Comparison of ENCODE assay signal across 9 cellular contexts in the genomic region with DNA sequence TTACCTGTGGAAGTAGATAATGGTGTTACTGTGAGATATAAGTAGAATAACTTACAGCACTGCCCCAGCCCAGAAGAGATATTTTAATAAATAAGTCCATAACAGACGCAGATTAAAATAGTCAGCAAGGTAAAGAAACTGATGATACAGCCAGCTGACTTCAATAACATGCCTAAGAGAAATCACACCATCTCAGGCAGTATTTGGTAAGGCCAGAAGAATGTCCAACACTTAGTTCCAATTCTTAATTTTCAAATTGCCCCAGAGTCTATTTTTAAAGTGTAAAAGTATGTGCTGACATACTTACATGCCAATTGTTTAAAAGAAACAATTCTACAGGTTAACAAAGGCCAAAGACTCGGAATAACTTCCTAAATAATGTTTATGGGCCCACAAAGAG. TPM values are rescaled to one million over a fixed set of nuclear protein-coding genes. Genes with fewer than 3 reads are reported as not detected.
A peak's percentile ranks its signal among the peaks of the same experiment; 100 is the strongest.
DNase-seq lines count a peak whose midpoint lies in the region; ATAC-seq, FAIRE-seq and TF ChIP-seq lines count a peak whose summit lies in the region.
"Had no signal": no experiment of that assay in that cellular context is flagged by ENCODE, and none has a peak within 500 bp of the region (broad histone marks: within the 10 kb centered on the region; RNA-seq: fewer than 3 reads in every experiment).

No MANE protein-coding gene starts in this region.

- ATAC-seq in T-helper 17 cell (no peak), HG02571 (IDR thresholded peaks at IDR 0.05; ENCODE audit: unreplicated experiment) (no peak)

- DNase-seq in HAP-1 (ENCODE audit: low spot score in 2 of 2) (no peak), T-helper 17 cell (no peak), fibroblast of the aortic adventitia (ENCODE audit: low read depth) (peak; percentile 58), OCI-M2 (lab: John Stamatoyannopoulos, UW; ENCODE audit: unreplicated experiment) (no peak), NCI-H69 (lab: John Stamatoyannopoulos, UW) (no peak), D721Med (ENCODE audit: insufficient read length, low spot score) (no peak)
- DNase-seq: activated CD4-positive, alpha-beta T cell treated with anti-CD3 and anti-CD28 coated beads, Interleukin-2, amount 50 U/mL, for 48 hours had no signal

- peaks cover 28% of the 10 kb centered on the region for H3K4me1 ChIP-seq in HAP-1
- H3K4me1 ChIP-seq in skeletal muscle tissue (ENCODE audit: control insufficient read depth in 3 of 3, insufficient read depth in 3 of 3, low read length in 3 of 3): peaks cover 0 to 14% (median 4%) of the 10 kb centered on the region in 3 donors

- no peak for FAIRE-seq in D721Med (lab: Jason Lieb, UNC)

- peak overlapping the region; percentile 73 for H3K27ac ChIP-seq in skeletal muscle tissue (ENCODE audit: low read depth, low read length)

- H3K4me3 ChIP-seq in HAP-1 (peak overlapping the region; percentile 60), fibroblast of the aortic adventitia (ENCODE audit: low read depth, low read length) (peak overlapping the region; percentile 80), skeletal muscle tissue (ENCODE audit: low read length in 3 of 3) (peak overlapping the region in 2 of 3 donors; percentile 71 to 75)

- no peak for TF ChIP-seq CTCF in fibroblast of the aortic adventitia (IDR thresholded peaks at IDR 0.05; ENCODE audit: insufficient read depth, low read length)
- TF ChIP-seq CTCF in D721Med (IDR thresholded peaks at IDR 0.05; ENCODE audit: insufficient read depth, missing control alignments): no peak

- H3K9ac ChIP-seq in skeletal muscle tissue (ENCODE audit: low read depth in 1 of 3, low read length in 3 of 3): peak overlapping the region in 2 of 3 donors; percentile 2 to 14

- H3K36me3 Mint-ChIP-seq in T-helper 17 cell (ENCODE audit: low read depth): peaks cover 10% of the 10 kb centered on the region

- H3K4me3 Mint-ChIP-seq in T-helper 17 cell: peak overlapping the region; percentile 88

- peaks cover 13% of the 10 kb centered on the region for H3K4me1 Mint-ChIP-seq in T-helper 17 cell

- no peak overlapping the region for H3K27ac Mint-ChIP-seq in T-helper 17 cell

- no peaks in the 10 kb centered on the region for H3K27me3 ChIP-seq in HAP-1 (ENCODE audit: low read depth)
- H3K27me3 ChIP-seq in skeletal muscle tissue (ENCODE audit: control insufficient read depth in 3 of 3, insufficient read depth in 3 of 3, low read length in 3 of 3): peaks cover 0 to 7% (median 0%) of the 10 kb centered on the region in 3 donors

- no peaks in the 10 kb centered on the region for H3K36me3 ChIP-seq in HAP-1 (replicated peaks)
- H3K36me3 ChIP-seq in skeletal muscle tissue (ENCODE audit: control insufficient read depth in 3 of 3, insufficient read depth in 3 of 3, low read length in 3 of 3): no peaks in the 10 kb centered on the region

- H3K27me3 Mint-ChIP-seq in T-helper 17 cell: peaks cover 85% of the 10 kb centered on the region

- in situ Hi-C loops in HAP-1 (cut with MboI; ENCODE audit: low sequenced_read_pairs): no loop called here

- H3K9me3 ChIP-seq in HAP-1 (no peaks in the 10 kb centered on the region), T-helper 17 cell (ENCODE audit: control insufficient read depth, low read length, poor library complexity, severe bottlenecking) (no peaks in the 10 kb centered on the region), skeletal muscle tissue (ENCODE audit: control insufficient read depth in 3 of 3, low read length in 3 of 3) (no peaks in the 10 kb centered on the region)

RNA-seq across cellular contexts. Expression of gene GNB4, which starts 1.6 kb away (rescaled TPM):
- under 1 TPM; 0.78 to 0.90 TPM for total RNA-seq in T-helper 17 cell
- total RNA-seq in fibroblast of the aortic adventitia (ENCODE audit: low replicate concordance): 50.5 and 63.4 TPM in 2 replicates
- 60.5 TPM for total RNA-seq in skeletal muscle tissue

Comparison
In these comparisons a context has a peak if more than half of its experiments do, and no peak if none do; other contexts are left out.
1. RNA of gene GNB4, which starts 1.6 kb away (total RNA-seq): 50.5 to 63.4 TPM in fibroblast of the aortic adventitia and 60.5 TPM in skeletal muscle tissue (single experiment); 0.78 to 0.90 TPM in T-helper 17 cell; every median in the first group is over 10 times any median in the second.
2. Peak in every context shown above with its lines, with median percentiles within 50 percentile points of each other: H3K4me3 ChIP-seq.